31 cellular contexts compared by ENCODE assay signal in genomic region chr11:95413761-95414160, GRCh38.
DNase-seq lines count a peak whose midpoint lies in the region; ATAC-seq, FAIRE-seq and TF ChIP-seq lines count a peak whose summit lies in the region.
"Had no signal": no experiment of that assay in that cellular context is flagged by ENCODE, and none has a peak within 500 bp of the region (broad histone marks: within the 10 kb centered on the region; RNA-seq: fewer than 3 reads in every experiment).

No MANE protein-coding gene starts in this region.

- peak; percentile 73 for FAIRE-seq in bronchial epithelial cell (lab: Jason Lieb, UNC)
- FAIRE-seq: GM12878 had no signal

- no peaks in the 10 kb centered on the region for H3K9me2 ChIP-seq in MM.1S (replicated peaks; ENCODE audit: insufficient read depth, low read length)

- peaks cover 4% of the 10 kb centered on the region for H3K4me1 ChIP-seq in suprapubic skin
- no peaks in the 10 kb centered on the region for H3K4me1 ChIP-seq in MM.1S (ENCODE audit: low read length)
- H3K4me1 ChIP-seq: BE2C had no signal

- H3K4me3 ChIP-seq in bronchial epithelial cell (ENCODE audit: low read depth, low read length) (no peak overlapping the region), suprapubic skin (no peak overlapping the region), MM.1S (ENCODE audit: low read length) (no peak overlapping the region)
- H3K4me3 ChIP-seq: GM12878, GM23338, PC-9 had no signal

- no peaks in the 10 kb centered on the region for H3F3A ChIP-seq in MM.1S (ENCODE audit: insufficient read depth, low read length)

- no peak for TF ChIP-seq CTCF in bronchial epithelial cell (IDR thresholded peaks at IDR 0.05; ENCODE audit: insufficient read depth, low read length, severe bottlenecking)
- TF ChIP-seq CTCF in suprapubic skin (IDR thresholded peaks at IDR 0.05): no peak
- no peak for TF ChIP-seq CTCF in MM.1S (IDR thresholded peaks at IDR 0.05; ENCODE audit: low read length)

- H3K9me3 ChIP-seq in suprapubic skin (no peaks in the 10 kb centered on the region), MM.1S (replicated peaks; ENCODE audit: insufficient read depth, low read length) (no peaks in the 10 kb centered on the region)
- H3K9me3 ChIP-seq: BE2C had no signal

- H3K36me3 ChIP-seq in bronchial epithelial cell (ENCODE audit: control insufficient read depth, insufficient read depth, low read length) (no peaks in the 10 kb centered on the region), suprapubic skin (no peaks in the 10 kb centered on the region), MM.1S (replicated peaks; ENCODE audit: insufficient read depth, low read length) (no peaks in the 10 kb centered on the region)
- H3K36me3 ChIP-seq: BE2C had no signal

- H3K79me2 ChIP-seq in MM.1S (ENCODE audit: low read length): no peaks in the 10 kb centered on the region

- TF ChIP-seq EP300 in suprapubic skin (IDR thresholded peaks at IDR 0.05): no peak

- ATAC-seq in Right ventricle myocardium inferior (peak; percentile 69), left ventricle myocardium superior (peak; percentile 73), HG03108 (IDR thresholded peaks at IDR 0.05; ENCODE audit: unreplicated experiment) (no peak)
- ATAC-seq: GM12878, GM23338 had no signal

- WGBS in suprapubic skin: 42% methylated on average over 4 of the region's 4 CpGs

- no peak overlapping the region for H2AFZ ChIP-seq in MM.1S (ENCODE audit: low read length)
- H2AFZ ChIP-seq: GM23338, PC-9 had no signal

- no peak overlapping the region for H3K4me2 ChIP-seq in MM.1S (ENCODE audit: low read depth, low read length)
- H3K4me2 ChIP-seq: GM23338, PC-9 had no signal

- no peak for TF ChIP-seq POLR2A in suprapubic skin (IDR thresholded peaks at IDR 0.05)

- peak overlapping the region; percentile 18 for H3K27ac ChIP-seq in suprapubic skin
- no peak overlapping the region for H3K27ac ChIP-seq in MM.1S (ENCODE audit: low read length)
- H3K27ac ChIP-seq: 22Rv1, HL-60, PC-9 had no signal

- no peak for DNase-seq in Right ventricle myocardium inferior (ENCODE audit: missing footprints)
- DNase-seq in cardiac septum (ENCODE audit: low spot score): no peak
- DNase-seq in bronchial epithelial cell (ENCODE audit: low read depth): no peak
- DNase-seq in left ventricle myocardium superior: no peak
- no peak for DNase-seq in suprapubic skin (ENCODE audit: low spot score in 2 of 2)
- DNase-seq in MM.1S: no peak
- no peak for DNase-seq in NCI-H2196 treated with DMSO at 0.1 percent for 48 hours (lab: John Stamatoyannopoulos, UW; ENCODE audit: unreplicated experiment)
- DNase-seq: BE2C; CD8-positive, alpha-beta memory T cell; DMS 273 treated with DMSO at 0.1 percent for 48 hours; DMS79; EL; GDM1; HCEC 1CT; Kasumi-1; MV-4-11; NCI-H1105 treated with DMSO at 0.1 percent for 48 hours; NCI-H146; NCI-H1930; NCI-H2107; NCI-H446 treated with DMSO at 0.1 percent for 48 hours; NCI-H526; NCI-H82; NK-92 treated with Interleukin-12 subunit alpha and Interleukin-12 subunit beta, amount 100 ng/mL, for 24 hours; PC-9; SHP77 had no signal

- intact Hi-C loops in Right ventricle myocardium inferior (cut with DNase I): no loop called here
- intact Hi-C loops in cardiac septum (cut with DNase I): no loop called here
- intact Hi-C loops in left ventricle myocardium superior (cut with micrococcal nuclease): no loop called here

- H3K9ac ChIP-seq in MM.1S (ENCODE audit: low read length): no peak overlapping the region

- H4K20me1 ChIP-seq in MM.1S (ENCODE audit: insufficient read depth, low read length): no peaks in the 10 kb centered on the region

- H3K27me3 ChIP-seq in bronchial epithelial cell (ENCODE audit: control insufficient read depth, insufficient read depth, low read length) (no peaks in the 10 kb centered on the region), suprapubic skin (no peaks in the 10 kb centered on the region), MM.1S (replicated peaks; ENCODE audit: insufficient read depth, low read length) (no peaks in the 10 kb centered on the region)
- H3K27me3 ChIP-seq: BE2C had no signal
